ENCODE assay signal across 8 cellular contexts in the genomic region with DNA sequence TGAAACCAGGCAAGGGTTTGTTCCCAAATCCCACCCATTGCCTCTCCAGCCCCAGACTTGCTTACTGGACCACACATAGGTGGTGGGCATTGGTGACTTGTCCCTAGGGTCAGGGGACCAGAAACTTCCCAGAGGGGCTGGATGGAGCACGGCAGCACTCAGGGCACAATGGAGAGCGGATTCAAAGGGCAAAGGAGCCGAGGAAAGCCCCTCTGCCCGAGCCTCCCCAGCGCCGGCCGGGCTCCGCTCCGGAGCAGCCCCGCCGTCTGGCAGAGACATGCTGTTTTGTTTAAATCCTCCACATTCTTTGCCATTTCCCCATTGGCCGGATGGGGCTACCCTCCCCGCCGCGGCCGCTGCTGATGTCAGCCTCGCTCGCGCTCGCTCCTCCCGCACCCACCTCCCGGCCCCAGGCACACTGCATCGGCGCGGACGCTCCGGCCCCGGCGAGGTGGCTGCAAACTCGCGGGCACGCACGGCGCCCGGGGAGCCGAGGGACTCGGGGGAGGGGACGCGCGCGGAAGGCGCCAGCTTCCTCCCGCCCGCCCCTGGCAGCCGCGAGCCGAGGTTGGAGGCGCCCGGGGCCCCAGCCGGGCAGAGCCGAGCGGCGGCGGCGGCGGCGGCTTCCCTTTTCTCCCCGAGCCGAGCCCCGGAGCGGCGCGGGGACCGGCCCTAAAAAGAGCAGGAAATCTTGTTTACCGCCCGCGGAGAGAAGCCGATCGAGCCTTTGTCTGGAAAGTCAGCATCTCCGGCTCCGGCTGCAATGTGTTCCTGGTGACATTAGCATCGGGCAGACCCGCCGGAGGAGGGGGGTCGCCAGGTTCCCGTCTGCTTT. TPM values are rescaled to one million over a fixed set of nuclear protein-coding genes. Genes with fewer than 3 reads are reported as not detected.
DNase-seq lines count a peak whose midpoint lies in the region; ATAC-seq and TF ChIP-seq lines count a peak whose summit lies in the region.

A gene (plus strand): TSS at position 390 of the 835 bp plus-strand sequence.

- no peak within 1 kb of the TSS for H3K9ac ChIP-seq in parathyroid adenoma

- peak; percentile 91 for DNase-seq in GM10266 (ENCODE audit: extremely low spot score)
- DNase-seq in HFFc6, result peak; percentile 83
- DNase-seq in NCI-H1092 (lab: John Stamatoyannopoulos, UW), result peak; percentile 65
- DNase-seq in SW 1271 (lab: John Stamatoyannopoulos, UW), result peak; percentile 64 to 71
- DNase-seq in activated naive CD8-positive, alpha-beta T cell treated with anti-CD3 and anti-CD28 coated beads, Interleukin-2, amount 10 ng/mL, durations not matched to agents 7 days and 5 days, result peak; percentile 90
- DNase-seq in Right ventricle myocardium inferior (ENCODE audit: missing footprints), result peak; percentile 93
- DNase-seq in tibial artery, result peak; percentile 83 to 91

- H3K4me1 ChIP-seq in parathyroid adenoma (peaks cover 7% of the 10 kb centered on the region), tibial artery (peaks cover 0 to 29% (median 12%) of the 10 kb centered on the region in 4 donors)

- peak within 1 kb of the TSS; percentile 92 for H2AFZ ChIP-seq in parathyroid adenoma

- no peaks in the 10 kb centered on the region for H3K79me2 ChIP-seq in parathyroid adenoma

- peak within 1 kb of the TSS; percentile 82 for H3K27ac Mint-ChIP-seq in HFFc6
- peak within 1 kb of the TSS; percentile 90 for H3K27ac Mint-ChIP-seq in activated naive CD8-positive, alpha-beta T cell treated with anti-CD3 and anti-CD28 coated beads, Interleukin-2, amount 10 ng/mL, durations not matched to agents 7 days and 5 days

- H3K36me3 ChIP-seq in parathyroid adenoma (ENCODE audit: control insufficient read depth, insufficient read depth, low read length) (no peaks in the 10 kb centered on the region), tibial artery (no peaks in the 10 kb centered on the region)

- intact Hi-C loops in Right ventricle myocardium inferior (cut with DNase I) (loop anchor here (2.0 to 5.0 kb wide), 3 partner anchors 115 to 252 kb away; no protein-coding TSS in a partner anchor), tibial artery (cut with DNase I; ENCODE audit: low total_unique reads) (loop anchor here (2.0 to 5.0 kb wide), 2 partner anchors 96 to 310 kb away; no protein-coding TSS in a partner anchor)

- peak within 1 kb of the TSS; percentile 93 for H3K4me3 Mint-ChIP-seq in HFFc6
- H3K4me3 Mint-ChIP-seq in activated naive CD8-positive, alpha-beta T cell treated with anti-CD3 and anti-CD28 coated beads, Interleukin-2, amount 10 ng/mL, durations not matched to agents 7 days and 5 days, result peak within 1 kb of the TSS; percentile 93

- H3K27me3 ChIP-seq in parathyroid adenoma (ENCODE audit: control insufficient read depth, insufficient read depth, low read length) (no peaks in the 10 kb centered on the region), tibial artery (no peaks in the 10 kb centered on the region)

- H3K9me3 Mint-ChIP-seq in HFFc6, result no peaks in the 10 kb centered on the region
- H3K9me3 Mint-ChIP-seq in activated naive CD8-positive, alpha-beta T cell treated with anti-CD3 and anti-CD28 coated beads, Interleukin-2, amount 10 ng/mL, durations not matched to agents 7 days and 5 days, result no peaks in the 10 kb centered on the region

- no peaks in the 10 kb centered on the region for H3K36me3 Mint-ChIP-seq in HFFc6 (ENCODE audit: low read depth)
- H3K36me3 Mint-ChIP-seq in activated naive CD8-positive, alpha-beta T cell treated with anti-CD3 and anti-CD28 coated beads, Interleukin-2, amount 10 ng/mL, durations not matched to agents 7 days and 5 days, result peaks cover 12% of the 10 kb centered on the region

- H3K4me3 ChIP-seq in parathyroid adenoma (ENCODE audit: low read depth, low read length) (peak within 1 kb of the TSS; percentile 78), tibial artery (peak within 1 kb of the TSS; percentile 76 to 79)

- ATAC-seq in activated naive CD8-positive, alpha-beta T cell treated with anti-CD3 and anti-CD28 coated beads, Interleukin-2, amount 10 ng/mL, durations not matched to agents 7 days and 5 days (ENCODE audit: low read depth), result peak; percentile 78
- peak; percentile 84 for ATAC-seq in Right ventricle myocardium inferior

- H3K27ac ChIP-seq in parathyroid adenoma (peak within 1 kb of the TSS; percentile 68), tibial artery (peak within 1 kb of the TSS; percentile 90 to 93)

- POLR2A ChIA-PET in activated naive CD8-positive, alpha-beta T cell treated with anti-CD3 and anti-CD28 coated beads, Interleukin-2, amount 10 ng/mL, durations not matched to agents 7 days and 5 days (lab: Charles Lee), result interaction anchor here (0.6 to 7.3 kb wide), 15 partner anchors 11 to 448 kb away, joined by 3 to 120 read pairs (median 6); a partner anchor contains a TSS

- H3K4me1 Mint-ChIP-seq in HFFc6 (ENCODE audit: low read depth), result peaks cover 41% of the 10 kb centered on the region
- H3K4me1 Mint-ChIP-seq in activated naive CD8-positive, alpha-beta T cell treated with anti-CD3 and anti-CD28 coated beads, Interleukin-2, amount 10 ng/mL, durations not matched to agents 7 days and 5 days, result peaks cover 41% of the 10 kb centered on the region

- H3K4me2 ChIP-seq in parathyroid adenoma (ENCODE audit: low read length), result peak within 1 kb of the TSS; percentile 96

- no peaks in the 10 kb centered on the region for H3K9me3 ChIP-seq in parathyroid adenoma (ENCODE audit: control insufficient read depth, low read length)
- no peaks in the 10 kb centered on the region for H3K9me3 ChIP-seq in tibial artery

- TF ChIP-seq CTCF in GM10266 (IDR thresholded peaks at IDR 0.05; ENCODE audit: control insufficient read depth, insufficient read depth, low read depth, missing control alignments) (no peak), HFFc6 (IDR thresholded peaks at IDR 0.05) (no peak; the same call in none of the 2 replicates), parathyroid adenoma (IDR thresholded peaks at IDR 0.05) (peak; percentile 12), tibial artery (IDR thresholded peaks at IDR 0.05) (peak in 1 of 2 experiments; percentile 11)

- H3K27me3 Mint-ChIP-seq in HFFc6 (ENCODE audit: insufficient read depth), result no peaks in the 10 kb centered on the region; the same call in 1 of the 2 replicates
- no peaks in the 10 kb centered on the region for H3K27me3 Mint-ChIP-seq in activated naive CD8-positive, alpha-beta T cell treated with anti-CD3 and anti-CD28 coated beads, Interleukin-2, amount 10 ng/mL, durations not matched to agents 7 days and 5 days

RNA-seq across cellular contexts. Expression of the gene that starts here (rescaled TPM):
- total RNA-seq in HFFc6 (2021; fragmentation: NEBNext Ultra II Directional; extraction: Animal tissue kit (Norgen Biotek cat#: 25700)), result 10 to 100 TPM in 1 of 6 experiments, 1 to 10 TPM in 5; 6.9 to 11.1 (median 7.7) TPM
- total RNA-seq in activated naive CD8-positive, alpha-beta T cell treated with anti-CD3 and anti-CD28 coated beads, Interleukin-2, amount 10 ng/mL, durations not matched to agents 7 days and 5 days, result 100 to 1,000 TPM; 100 to 104 TPM
- 13.8 TPM for total RNA-seq in Right ventricle myocardium inferior

Comparison
In these comparisons a context has a peak if more than half of its experiments do, and no peak if none do; other contexts are left out.
1. Peak in every context shown above with its lines: DNase-seq, ATAC-seq, H3K4me3 ChIP-seq and H3K27ac ChIP-seq.